ENCODE assay signal across 8 cellular contexts in the genomic region with DNA sequence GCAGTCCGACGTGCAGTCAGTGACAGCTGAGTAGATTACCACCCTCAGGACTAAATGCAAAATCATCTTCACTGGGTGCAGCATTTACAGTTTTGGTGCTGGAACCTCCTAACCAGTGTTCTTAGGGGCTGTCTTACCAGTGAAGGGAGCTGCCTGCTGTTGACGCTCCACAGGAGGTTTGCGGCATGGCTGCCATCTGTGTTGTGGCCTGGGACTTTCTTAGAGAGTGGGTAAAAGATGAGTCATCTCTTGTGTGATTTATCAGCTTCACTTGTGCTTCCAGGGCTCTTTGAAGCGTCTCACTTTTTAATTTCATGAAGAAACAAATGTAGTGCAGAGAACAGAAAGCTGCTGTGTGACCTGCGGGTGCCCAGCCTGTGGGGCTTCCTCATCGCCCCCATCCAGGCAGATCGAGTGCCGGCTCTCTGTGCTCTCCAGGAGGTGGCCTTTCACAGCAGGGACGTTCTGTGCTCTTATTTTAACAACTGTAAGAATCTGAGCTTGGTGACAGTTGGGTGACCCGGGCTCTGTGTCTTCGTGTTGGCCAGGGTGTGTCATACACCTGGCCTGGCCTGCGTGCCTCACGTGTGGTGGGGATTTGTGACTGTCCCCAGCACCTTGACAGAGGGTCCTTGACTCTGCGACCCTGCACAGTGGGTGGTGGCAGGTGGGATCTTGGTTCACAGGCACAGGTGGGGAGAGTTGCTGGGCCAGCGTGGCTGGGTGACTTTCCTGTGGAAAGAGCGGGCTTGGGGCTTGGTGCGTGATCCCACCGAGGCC.
DNase-seq lines count a peak whose midpoint lies in the region; ATAC-seq and TF ChIP-seq lines count a peak whose summit lies in the region.

No MANE protein-coding gene starts in this region.

- H3K27ac ChIP-seq in coronary artery, result no peak overlapping the region

- H3K4me3 ChIP-seq in fibroblast of mammary gland (ENCODE audit: control insufficient read depth, low read depth, low read length), result no peak overlapping the region
- no peak overlapping the region for H3K4me3 ChIP-seq in coronary artery

- DNase-seq in NCI-H748 (lab: John Stamatoyannopoulos, UW; ENCODE audit: unreplicated experiment), result peak; percentile 27
- no peak for DNase-seq in NCI-H748 treated with DMSO at 0.1 percent for 48 hours (lab: John Stamatoyannopoulos, UW)
- DNase-seq in NOMO-1 treated with DMSO at 0.1 percent for 48 hours (lab: John Stamatoyannopoulos, UW; ENCODE audit: unreplicated experiment), result peak; percentile 82
- DNase-seq in activated T-cell treated with anti-CD3 and anti-CD28 coated beads for 4 hours, result peak; percentile 71
- peak; percentile 91 for DNase-seq in fibroblast of mammary gland (ENCODE audit: low read depth)
- DNase-seq in stimulated activated CD4-positive, alpha-beta T cell treated with anti-CD3 and anti-CD28 coated beads, Interleukin-1b, Interleukin-23, amount 100 ng/mL, for 1 hour (ENCODE audit: low read depth in 2 of 2), result peak; percentile 44 to 73
- no peak for DNase-seq in coronary artery (ENCODE audit: low spot score)

- TF ChIP-seq CTCF in fibroblast of mammary gland (conservative IDR thresholded peaks at IDR 0.05; ENCODE audit: control insufficient read depth, insufficient read depth, low read depth, low read length), result no peak
- TF ChIP-seq CTCF in coronary artery (IDR thresholded peaks at IDR 0.05), result no peak

- ATAC-seq in HG02970 (IDR thresholded peaks at IDR 0.05; ENCODE audit: low FRiP score, unreplicated experiment), result peak; percentile 72

Comparison
In these comparisons a context has a peak if more than half of its experiments do, and no peak if none do; other contexts are left out.
1. DNase-seq: peak in NCI-H748 (single experiment), NOMO-1 treated with DMSO at 0.1 percent for 48 hours (single experiment), activated T-cell treated with anti-CD3 and anti-CD28 coated beads for 4 hours (single experiment), fibroblast of mammary gland (single experiment) and stimulated activated CD4-positive, alpha-beta T cell treated with anti-CD3 and anti-CD28 coated beads, Interleukin-1b, Interleukin-23, amount 100 ng/mL, for 1 hour (2 of 2); none in NCI-H748 treated with DMSO at 0.1 percent for 48 hours (single experiment) and coronary artery (single experiment).